ENCODE assay signal across 1 cellular context in genomic region chr14:77498120-77498979, GRCh38.
TF ChIP-seq lines count a peak whose summit lies in the region.

TSS of gene ISM2 (minus strand) at chr14:77498816. CDS start at chr14:77498793, 23 bp downstream.

TF ChIP-seq in HepG2, 621 proteins besides CTCF, POLR2A, EP300 and RAD21 (continued from another document and continues in another):
- TF ChIP-seq DZIP1 (CRISPR knock-in tag; IDR thresholded peaks at IDR 0.05), result no peak
- no peak for TF ChIP-seq EHMT2 (IDR thresholded peaks at IDR 0.05; ENCODE audit: borderline replicate concordance, low read depth, low read length)
- peak; percentile 44; the same call in 1 of the 2 replicates for TF ChIP-seq ZNF768 (CRISPR knock-in tag; IDR thresholded peaks at IDR 0.05)
- TF ChIP-seq ZNF510 (CRISPR knock-in tag; IDR thresholded peaks at IDR 0.05; ENCODE audit: low read depth), result no peak
- no peak for TF ChIP-seq BRCA1 (CRISPR knock-in tag; IDR thresholded peaks at IDR 0.05)
- no peak for TF ChIP-seq ZNF839 (CRISPR knock-in tag; IDR thresholded peaks at IDR 0.05; ENCODE audit: borderline replicate concordance)
- no peak for TF ChIP-seq ZNF552 (CRISPR knock-in tag; IDR thresholded peaks at IDR 0.05; ENCODE audit: borderline replicate concordance)
- peak; percentile 36; the same call in 1 of the 2 replicates for TF ChIP-seq HDAC2 (CRISPR knock-in tag; IDR thresholded peaks at IDR 0.05)
- TF ChIP-seq FIP1L1 (IDR thresholded peaks at IDR 0.05; ENCODE audit: borderline replicate concordance, insufficient read depth, low read depth, low read length), result no peak
- no peak for TF ChIP-seq ZNF562 (CRISPR knock-in tag; IDR thresholded peaks at IDR 0.05; ENCODE audit: borderline replicate concordance)
- TF ChIP-seq ZNF761 (CRISPR knock-in tag; conservative IDR thresholded peaks at IDR 0.05), result no peak
- no peak for TF ChIP-seq KDM6A (CRISPR knock-in tag; IDR thresholded peaks at IDR 0.05; ENCODE audit: low read depth)
- TF ChIP-seq ZNF616 (CRISPR knock-in tag; IDR thresholded peaks at IDR 0.05; ENCODE audit: low read depth), result peak; percentile 71
- TF ChIP-seq ZBTB8A (CRISPR knock-in tag; IDR thresholded peaks at IDR 0.05; ENCODE audit: borderline replicate concordance, low read depth), result no peak
- TF ChIP-seq SMARCC2 (IDR thresholded peaks at IDR 0.05), result no peak
- no peak for TF ChIP-seq ETV5 (CRISPR knock-in tag; IDR thresholded peaks at IDR 0.05; ENCODE audit: borderline replicate concordance)
- TF ChIP-seq GTF3A (CRISPR knock-in tag; conservative IDR thresholded peaks at IDR 0.05), result no peak
- TF ChIP-seq REST (IDR thresholded peaks at IDR 0.05; ENCODE audit: borderline replicate concordance in 1 of 2, low read depth in 1 of 2, low read length in 2 of 2), result no peak
- no peak for TF ChIP-seq ZNF724P (CRISPR knock-in tag; IDR thresholded peaks at IDR 0.05; ENCODE audit: borderline replicate concordance)
- TF ChIP-seq RXRB (CRISPR knock-in tag; IDR thresholded peaks at IDR 0.05; ENCODE audit: borderline replicate concordance), result no peak; the same call in 1 of the 2 replicates
- TF ChIP-seq NR2F6 (IDR thresholded peaks at IDR 0.05), result no peak
- no peak for TF ChIP-seq NR2F6 (CRISPR knock-in tag; IDR thresholded peaks at IDR 0.05)
- peak; percentile 85; the same call in 1 of the 2 replicates for TF ChIP-seq ARNT2 (CRISPR knock-in tag; IDR thresholded peaks at IDR 0.05; ENCODE audit: low read depth)
- no peak for TF ChIP-seq KDM4B (CRISPR knock-in tag; IDR thresholded peaks at IDR 0.05)
- TF ChIP-seq FOSL1 (CRISPR knock-in tag; IDR thresholded peaks at IDR 0.05; ENCODE audit: borderline replicate concordance), result no peak
- no peak for TF ChIP-seq ZNF580 (CRISPR knock-in tag; IDR thresholded peaks at IDR 0.05; ENCODE audit: borderline replicate concordance, low read depth)
- peak; percentile 86; the same call in 1 of the 2 replicates for TF ChIP-seq TOPORS (CRISPR knock-in tag; IDR thresholded peaks at IDR 0.05)
- TF ChIP-seq HCFC1 (IDR thresholded peaks at IDR 0.05; ENCODE audit: low read depth, low read length), result no peak
- peak; percentile 28; the same call in 1 of the 2 replicates for TF ChIP-seq ZBTB7B (CRISPR knock-in tag; IDR thresholded peaks at IDR 0.05)
- no peak for TF ChIP-seq TRIM22 (IDR thresholded peaks at IDR 0.05)
- TF ChIP-seq KIAA2018 (CRISPR knock-in tag; IDR thresholded peaks at IDR 0.05; ENCODE audit: borderline replicate concordance), result no peak
- TF ChIP-seq ZNF407 (CRISPR knock-in tag; IDR thresholded peaks at IDR 0.05; ENCODE audit: not compliant biosample characterization), result peak; percentile 66
- no peak for TF ChIP-seq TSC22D2 (CRISPR knock-in tag; IDR thresholded peaks at IDR 0.05; ENCODE audit: borderline replicate concordance)
- peak; percentile 47 for TF ChIP-seq MED1 (CRISPR knock-in tag; IDR thresholded peaks at IDR 0.05)
- no peak for TF ChIP-seq SAFB2 (CRISPR knock-in tag; IDR thresholded peaks at IDR 0.05; ENCODE audit: borderline replicate concordance, low read depth)
